ENCODE assay signal across 8 cellular contexts in the genomic region with DNA sequence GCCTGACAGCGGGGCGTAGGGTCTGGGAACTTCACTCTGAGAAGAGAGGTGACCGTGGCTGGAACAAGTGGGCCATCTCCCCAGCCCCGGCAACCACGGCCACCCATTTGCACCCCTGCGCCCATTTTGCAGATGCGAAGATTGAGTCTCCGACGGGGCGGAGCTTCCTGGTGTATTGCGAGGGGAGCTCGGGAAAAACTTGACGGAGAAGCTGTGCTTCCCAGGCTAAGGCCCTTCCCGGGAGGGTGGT. TPM values are rescaled to one million over a fixed set of nuclear protein-coding genes. Genes with fewer than 3 reads are reported as not detected.
DNase-seq lines count a peak whose midpoint lies in the region; ATAC-seq and TF ChIP-seq lines count a peak whose summit lies in the region.

No MANE protein-coding gene starts in this region.

- H3K4me1 ChIP-seq in cardiac muscle cell (ENCODE audit: low read depth) (no peaks in the 10 kb centered on the region), adrenal gland (replicated peaks in 1 of 2) (peaks cover 15 to 22% of the 10 kb centered on the region in 2 donors), mesenchymal stem cell (ENCODE audit: control insufficient read depth, insufficient read depth, low read depth, low read length) (peaks cover 31% of the 10 kb centered on the region)

- peak overlapping the region; percentile 90 for H4K8ac ChIP-seq in mesenchymal stem cell (ENCODE audit: low read length)

- H2BK120ac ChIP-seq in mesenchymal stem cell (ENCODE audit: low read depth, low read length) = peak overlapping the region; percentile 42

- H3K79me1 ChIP-seq in mesenchymal stem cell (replicated peaks; ENCODE audit: low read length, poor library complexity, severe bottlenecking) = peaks cover 9% of the 10 kb centered on the region

- TF ChIP-seq POLR2A in adrenal gland (IDR thresholded peaks at IDR 0.05) = peak in 1 of 2 donors; percentile 10

- H3K9me3 ChIP-seq in cardiac muscle cell (ENCODE audit: low read depth) (no peaks in the 10 kb centered on the region), adrenal gland (replicated peaks in 1 of 3) (no peaks in the 10 kb centered on the region), mesenchymal stem cell (ENCODE audit: control insufficient read depth, low read length) (no peaks in the 10 kb centered on the region)

- H3K9ac ChIP-seq in mesenchymal stem cell (ENCODE audit: low read length) = peak overlapping the region; percentile 99

- 3 to 6% (median 3%) methylated on average over 7 to 14 of the region's 14 CpGs for WGBS in adrenal gland, 4 donors
- 27% methylated on average over 14 of the region's 14 CpGs for WGBS in mesenchymal stem cell

- H2AK5ac ChIP-seq in mesenchymal stem cell (ENCODE audit: low read length, severe bottlenecking) = peak overlapping the region; percentile 93

- peak overlapping the region; percentile 79 for H3K4me2 ChIP-seq in mesenchymal stem cell (ENCODE audit: low read length, poor library complexity, severe bottlenecking)

- peak overlapping the region; percentile 73 to 95 for H3K4ac ChIP-seq in mesenchymal stem cell (ENCODE audit: low read depth in 1 of 2, low read length in 2 of 2)

- H2BK5ac ChIP-seq in mesenchymal stem cell (ENCODE audit: low read depth, low read length, poor library complexity, severe bottlenecking) = peak overlapping the region; percentile 93

- peak overlapping the region in 1 of 2 experiments; percentile 81 for H3K14ac ChIP-seq in mesenchymal stem cell (ENCODE audit: low read length in 2 of 2)

- H3K4me3 ChIP-seq in cardiac muscle cell = peak overlapping the region; percentile 49
- peak overlapping the region; percentile 19 to 95 (median 84) for H3K4me3 ChIP-seq in adrenal gland
- H3K4me3 ChIP-seq in mesenchymal stem cell (ENCODE audit: insufficient read depth in 1 of 2, low read depth in 1 of 2, low read length in 2 of 2) = peak overlapping the region; percentile 87 to 97

- peak overlapping the region; percentile 93 to 95 for H3K18ac ChIP-seq in mesenchymal stem cell (ENCODE audit: low read depth in 1 of 2, low read length in 2 of 2)

- H4K91ac ChIP-seq in mesenchymal stem cell (ENCODE audit: low read length) = peak overlapping the region; percentile 93

- H2BK15ac ChIP-seq in mesenchymal stem cell (ENCODE audit: low read depth, poor library complexity, severe bottlenecking) = peak overlapping the region; percentile 82

- ATAC-seq in left ventricle myocardium superior (no peak), HG03439 (IDR thresholded peaks at IDR 0.05; ENCODE audit: unreplicated experiment) (peak; percentile 29)

- peak overlapping the region in 1 of 2 experiments; percentile 34 for H3K23ac ChIP-seq in mesenchymal stem cell (ENCODE audit: low read length in 2 of 2)

- H2AFZ ChIP-seq in mesenchymal stem cell (ENCODE audit: low read depth, low read length) = peak overlapping the region; percentile 49

- H3K36me3 ChIP-seq in cardiac muscle cell (peaks cover 14% of the 10 kb centered on the region), adrenal gland (replicated peaks in 1 of 2) (peaks cover 0 to 32% of the 10 kb centered on the region in 2 donors), mesenchymal stem cell (ENCODE audit: control insufficient read depth in 1 of 2, insufficient read depth in 2 of 2, low read depth in 1 of 2, low read length in 2 of 2) (peaks cover 23 to 24% of the 10 kb centered on the region in 2 experiments)

- no peak for TF ChIP-seq CTCF in cardiac muscle cell (IDR thresholded peaks at IDR 0.05; ENCODE audit: low read depth, low read length)
- no peak for TF ChIP-seq CTCF in adrenal gland (IDR thresholded peaks at IDR 0.05)

- DNase-seq in cardiac muscle cell (ENCODE audit: low read depth in 1 of 2, low spot score in 1 of 2) (no peak), left ventricle myocardium superior (no peak), adrenal gland (no peak), mesenchymal stem cell (no peak), 8988T (no peak), retina (no peak), NCI-H524 (lab: John Stamatoyannopoulos, UW) (no peak)

- peak overlapping the region; percentile 59 to 78 for H2BK12ac ChIP-seq in mesenchymal stem cell (ENCODE audit: low read length in 2 of 2)

- intact Hi-C loops in left ventricle myocardium superior (cut with micrococcal nuclease) (no loop called here), adrenal gland (cut with DNase I) (no loop called here)

- peak overlapping the region; percentile 99 for H3K27ac ChIP-seq in cardiac muscle cell
- H3K27ac ChIP-seq in adrenal gland = peak overlapping the region; percentile 98 to 100 (median 99)
- peak overlapping the region; percentile 89 for H3K27ac ChIP-seq in mesenchymal stem cell (ENCODE audit: low read length, poor library complexity, severe bottlenecking)

- H3K27me3 ChIP-seq in cardiac muscle cell = no peaks in the 10 kb centered on the region
- H3K27me3 ChIP-seq in adrenal gland = no peaks in the 10 kb centered on the region
- no peaks in the 10 kb centered on the region for H3K27me3 ChIP-seq in mesenchymal stem cell (ENCODE audit: control insufficient read depth in 1 of 2, insufficient read depth in 1 of 2, low read length in 2 of 2)

RNA-seq across cellular contexts. Expression of gene ZNF335, which starts 0.7 kb away (rescaled TPM):
- 18.1 and 28.1 TPM in 2 replicates for total RNA-seq in cardiac muscle cell
- polyA plus RNA-seq in cardiac muscle cell = 13.5 and 26.7 TPM in 2 replicates
- 10.0 TPM for total RNA-seq in left ventricle myocardium superior
- 10 to 100 TPM; 11.1 to 29.9 (median 17.7) TPM for total RNA-seq in adrenal gland
- 10 to 100 TPM in 2 of 3 donors, 1 to 10 TPM in 1; 5.4 to 45.1 (median 29.5) TPM for polyA plus RNA-seq in adrenal gland
- 9.5 TPM for polyA plus RNA-seq in mesenchymal stem cell (2013, experiment 1 of 2)
- 9.3 TPM for polyA plus RNA-seq in mesenchymal stem cell (2013, experiment 2 of 2)

RNA-seq across cellular contexts. Expression of gene PCIF1, which starts 36.9 kb away (rescaled TPM):
- total RNA-seq in cardiac muscle cell (26.8 and 41.2 TPM in 2 replicates), left ventricle myocardium superior (26.2 TPM), adrenal gland (10 to 100 TPM; 25.5 to 47.1 (median 40.6) TPM)
- polyA plus RNA-seq in cardiac muscle cell (43.8 and 65.7 TPM in 2 replicates), adrenal gland (10 to 100 TPM; 20.6 to 36.4 (median 35.9) TPM)
- 16.7 TPM for polyA plus RNA-seq in mesenchymal stem cell (2013, experiment 1 of 2)
- polyA plus RNA-seq in mesenchymal stem cell (2013, experiment 2 of 2) = 17.3 TPM

RNA-seq across cellular contexts. Expression of gene MMP9, which starts 37.4 kb away (rescaled TPM):
- 0.21 TPM in 1 of 2 replicates, not detected in the other for total RNA-seq in cardiac muscle cell
- 0.15 and 0.20 TPM in 2 replicates for polyA plus RNA-seq in cardiac muscle cell
- 0.64 TPM for total RNA-seq in left ventricle myocardium superior
- under 1 TPM in 7 of 8 donors, not detected in 1; 0.18 to 0.97 (median 0.37) TPM for total RNA-seq in adrenal gland
- 1 to 10 TPM in 1 of 3 donors, under 1 TPM in 2; 0.07 to 1.2 (median 0.51) TPM for polyA plus RNA-seq in adrenal gland
- not detected for polyA plus RNA-seq in mesenchymal stem cell (2013, experiment 1 of 2)
- polyA plus RNA-seq in mesenchymal stem cell (2013, experiment 2 of 2) = not detected

RNA-seq across cellular contexts. Expression of gene SLC12A5, which starts 57.7 kb away (rescaled TPM):
- total RNA-seq in cardiac muscle cell (7.6 and 8.3 TPM in 2 replicates), left ventricle myocardium superior (1.3 TPM), adrenal gland (10 to 100 TPM in 5 of 8 donors, 1 to 10 TPM in 2, under 1 TPM in 1; 0.30 to 24.5 (median 14.5) TPM)
- polyA plus RNA-seq in cardiac muscle cell (17.1 and 27.9 TPM in 2 replicates), adrenal gland (100 to 1,000 TPM in 2 of 3 donors, 10 to 100 TPM in 1; 15.0 to 121 (median 120) TPM)
- polyA plus RNA-seq in mesenchymal stem cell (2013, experiment 1 of 2) = 8.0 TPM
- 8.4 TPM for polyA plus RNA-seq in mesenchymal stem cell (2013, experiment 2 of 2)

RNA-seq across cellular contexts. Expression of gene PLTP, which starts 59.4 kb away (rescaled TPM):
- total RNA-seq in cardiac muscle cell (71.7 and 90.9 TPM in 2 replicates), left ventricle myocardium superior (97.7 TPM), adrenal gland (1,000 to 10,000 TPM in 2 of 8 donors, 100 to 1,000 TPM in 6; 225 to 1,158 (median 552) TPM)
- polyA plus RNA-seq in cardiac muscle cell (93.6 and 99.6 TPM in 2 replicates), adrenal gland (100 to 1,000 TPM; 126 to 366 (median 157) TPM)
- polyA plus RNA-seq in mesenchymal stem cell (2013, experiment 1 of 2) = 175 TPM
- polyA plus RNA-seq in mesenchymal stem cell (2013, experiment 2 of 2) = 164 TPM
